9 cellular contexts compared by ENCODE assay signal in genomic region chr20:44714701-44715494, GRCh38. TPM values are rescaled to one million over a fixed set of nuclear protein-coding genes. Genes with fewer than 3 reads are reported as not detected.
DNase-seq lines count a peak whose midpoint lies in the region; ATAC-seq and TF ChIP-seq lines count a peak whose summit lies in the region.
"Had no signal": no experiment of that assay in that cellular context is flagged by ENCODE, and none has a peak within 500 bp of the region (broad histone marks: within the 10 kb centered on the region; RNA-seq: fewer than 3 reads in every experiment).

Gene CCN5 (plus strand): TSS chr20:44715369. CDS start chr20:44715391, 22 bp downstream.

- no CpG with 5 or more reads among the region's 28 CpGs for WGBS in H9 (ENCODE audit: extremely low coverage, insufficient read length, low lambda C conversion rate)

- no peaks in the 10 kb centered on the region for H3K27me3 ChIP-seq in H9 (ENCODE audit: insufficient read depth, low read length)
- H3K27me3 ChIP-seq in SJSA1 (replicated peaks) = no peaks in the 10 kb centered on the region

- H3K4me1 Mint-ChIP-seq in H9 (no peaks in the 10 kb centered on the region), progenitor cell of endocrine pancreas (ENCODE audit: low read depth) (no peaks in the 10 kb centered on the region)
- no peaks in the 10 kb centered on the region for H3K4me1 Mint-ChIP-seq in activated naive CD4-positive, alpha-beta T cell treated with anti-CD3 and anti-CD28 coated beads for 36 hours (ENCODE audit: low read depth)

- H3K79me1 ChIP-seq in H9 (ENCODE audit: insufficient read depth, low read depth, low read length, poor library complexity, severe bottlenecking) = no peaks in the 10 kb centered on the region

- no peaks in the 10 kb centered on the region for H3K36me3 Mint-ChIP-seq in H9 (ENCODE audit: insufficient read depth in 1 of 3, low read depth in 3 of 3)
- no peaks in the 10 kb centered on the region for H3K36me3 Mint-ChIP-seq in progenitor cell of endocrine pancreas (ENCODE audit: insufficient read depth)
- H3K36me3 Mint-ChIP-seq in activated naive CD4-positive, alpha-beta T cell treated with anti-CD3 and anti-CD28 coated beads for 36 hours (ENCODE audit: low read depth) = no peaks in the 10 kb centered on the region

- H3K79me2 ChIP-seq in H9 (ENCODE audit: insufficient read depth, low read length) = no peaks in the 10 kb centered on the region

- no peak within 1 kb of the TSS for H2AFZ ChIP-seq in H9 (ENCODE audit: low read length)

- no peaks in the 10 kb centered on the region for H3K4me1 ChIP-seq in H9 (ENCODE audit: insufficient read depth, low read length)
- H3K4me1 ChIP-seq in SJSA1 (replicated peaks) = peaks cover 15% of the 10 kb centered on the region

- no peak within 1 kb of the TSS for H3K4me2 ChIP-seq in H9 (ENCODE audit: insufficient read depth, insufficient read length, low read length)

- H3K27ac ChIP-seq in H9 (ENCODE audit: insufficient read length, low read depth, low read length) = no peak within 1 kb of the TSS
- H3K27ac ChIP-seq in SJSA1 = no peak within 1 kb of the TSS

- intact Hi-C loops in activated naive CD4-positive, alpha-beta T cell treated with anti-CD3 and anti-CD28 coated beads for 36 hours (cut with micrococcal nuclease) = no loop called here

- no peak within 1 kb of the TSS for H3K4me3 ChIP-seq in SJSA1

- ATAC-seq in GM21528 (IDR thresholded peaks at IDR 0.05; ENCODE audit: low FRiP score, unreplicated experiment) = no peak

- H3K56ac ChIP-seq in H9 (ENCODE audit: insufficient read length, low read depth, low read length) = no peak within 1 kb of the TSS

- H3K27me3 Mint-ChIP-seq in H9 (ENCODE audit: low read depth) (no peaks in the 10 kb centered on the region; the same call in 1 of the 2 replicates), progenitor cell of endocrine pancreas (peaks cover 13% of the 10 kb centered on the region)
- H3K27me3 Mint-ChIP-seq in activated naive CD4-positive, alpha-beta T cell treated with anti-CD3 and anti-CD28 coated beads for 36 hours (ENCODE audit: low read depth) = no peaks in the 10 kb centered on the region

- H3K23me2 ChIP-seq in H9 (ENCODE audit: insufficient read length, low read depth, low read length, poor library complexity, severe bottlenecking) = no peaks in the 10 kb centered on the region

- no peaks in the 10 kb centered on the region for H4K20me1 ChIP-seq in H9 (ENCODE audit: control insufficient read depth, insufficient read depth, insufficient read length)

- H2BK120ac ChIP-seq in H9 (ENCODE audit: low read depth, low read length, poor library complexity, severe bottlenecking) = no peak within 1 kb of the TSS

- H3K9ac ChIP-seq in H9 (ENCODE audit: extremely low read depth, insufficient read length, low read length) = no peak within 1 kb of the TSS

- H3K4me3 Mint-ChIP-seq in H9 (no peak within 1 kb of the TSS), progenitor cell of endocrine pancreas (ENCODE audit: low read depth) (no peak within 1 kb of the TSS)
- no peak within 1 kb of the TSS for H3K4me3 Mint-ChIP-seq in activated naive CD4-positive, alpha-beta T cell treated with anti-CD3 and anti-CD28 coated beads for 36 hours

- no peak within 1 kb of the TSS for H2BK15ac ChIP-seq in H9 (ENCODE audit: low read depth, low read length)

- DNase-seq in H9 = no peak
- DNase-seq in SJSA1 (ENCODE audit: low read depth in 1 of 2, low spot score in 2 of 2) = peak; percentile 75 to 82
- peak; percentile 81 for DNase-seq in fibroblast of the conjunctiva (ENCODE audit: low read depth)
- no peak for DNase-seq in progenitor cell of endocrine pancreas (ENCODE audit: low spot score, unreplicated experiment)
- no peak for DNase-seq in activated naive CD4-positive, alpha-beta T cell treated with anti-CD3 and anti-CD28 coated beads for 36 hours
- no peak for DNase-seq in cerebellar nuclear complex (lab: John Stamatoyannopoulos, UW)
- no peak for DNase-seq in NCI-H510A (lab: John Stamatoyannopoulos, UW)

- H4K5ac ChIP-seq in H9 (ENCODE audit: insufficient read length, low read depth, low read length) = no peak within 1 kb of the TSS

- H3K23ac ChIP-seq in H9 (ENCODE audit: insufficient read length, low read depth, low read length) = no peak within 1 kb of the TSS

- peak within 1 kb of the TSS in 1 of 3 experiments; percentile 22; a peak in 3 of 7 replicates for H3K27ac Mint-ChIP-seq in H9
- H3K27ac Mint-ChIP-seq in progenitor cell of endocrine pancreas = peak within 1 kb of the TSS; percentile 53
- H3K27ac Mint-ChIP-seq in activated naive CD4-positive, alpha-beta T cell treated with anti-CD3 and anti-CD28 coated beads for 36 hours = no peak within 1 kb of the TSS

- no peak within 1 kb of the TSS for H2BK5ac ChIP-seq in H9 (ENCODE audit: insufficient read length, low read length)

- no peak within 1 kb of the TSS for H4K8ac ChIP-seq in H9 (replicated peaks; ENCODE audit: insufficient read length, low read depth, low read length)

- TF ChIP-seq CTCF in H9 (conservative IDR thresholded peaks at IDR 0.05) (no peak), progenitor cell of endocrine pancreas (IDR thresholded peaks at IDR 0.05; ENCODE audit: unreplicated experiment) (no peak)

- H3K14ac ChIP-seq in H9 (ENCODE audit: insufficient read depth, low read length) = peak within 1 kb of the TSS; percentile 52; the same call in 1 of the 2 replicates

- no peak within 1 kb of the TSS for H3T11ph ChIP-seq in H9 (ENCODE audit: low read length)

- CTCF ChIA-PET in activated naive CD4-positive, alpha-beta T cell treated with anti-CD3 and anti-CD28 coated beads for 36 hours (lab: Charles Lee) = interaction anchor here (1.1 kb wide), 1 partner anchor 30 kb away, joined by 3 read pairs; no protein-coding TSS in a partner anchor

- no peak within 1 kb of the TSS for H3K18ac ChIP-seq in H9 (ENCODE audit: insufficient read length, low read depth, low read length)

- H3K9me3 ChIP-seq in H9 (ENCODE audit: control insufficient read depth, low read depth, low read length) = no peaks in the 10 kb centered on the region
- H3K9me3 ChIP-seq in SJSA1 (replicated peaks) = no peaks in the 10 kb centered on the region

- no peak within 1 kb of the TSS for H2BK20ac ChIP-seq in H9 (ENCODE audit: low read depth, low read length, poor library complexity, severe bottlenecking)

- H3K36me3 ChIP-seq in SJSA1 = no peaks in the 10 kb centered on the region

- no peak within 1 kb of the TSS for H2BK12ac ChIP-seq in H9 (ENCODE audit: insufficient read length, low read depth, low read length)

- no peak within 1 kb of the TSS for H2AK5ac ChIP-seq in H9 (ENCODE audit: insufficient read length, low read length)

- no peak within 1 kb of the TSS for H3K4ac ChIP-seq in H9 (ENCODE audit: low read depth, low read length)

- H3K9me3 Mint-ChIP-seq in H9 = no peaks in the 10 kb centered on the region
- no peaks in the 10 kb centered on the region for H3K9me3 Mint-ChIP-seq in progenitor cell of endocrine pancreas (ENCODE audit: low read depth)
- H3K9me3 Mint-ChIP-seq in activated naive CD4-positive, alpha-beta T cell treated with anti-CD3 and anti-CD28 coated beads for 36 hours = no peaks in the 10 kb centered on the region

- no peak within 1 kb of the TSS for H4K91ac ChIP-seq in H9 (ENCODE audit: insufficient read length, low read depth, low read length)

RNA-seq across cellular contexts. Expression of gene CCN5, which starts in this region (rescaled TPM):
- total RNA-seq in H9 (2021) (not detected in 2 replicates), progenitor cell of endocrine pancreas (not detected in 2 replicates)
- not detected in 2 replicates for total RNA-seq in SJSA1 (2014; rRNA removed; shearing (Covaris generic))
- not detected for total RNA-seq in activated naive CD4-positive, alpha-beta T cell treated with anti-CD3 and anti-CD28 coated beads for 36 hours
- total RNA-seq: dermis microvascular lymphatic vessel endothelial cell had no signal

Comparison
In these comparisons a context has a peak if more than half of its experiments do, and no peak if none do; other contexts are left out.
1. Peak in DNase-seq in SJSA1; RNA of the gene not detected or under 1 TPM.